33 cellular contexts compared by ENCODE assay signal in genomic region chr11:14653090-14653489, GRCh38.
"Had no signal": no experiment of that assay in that cellular context is flagged by ENCODE, and none has a peak within 500 bp of the region (broad histone marks: within the 10 kb centered on the region; RNA-seq: fewer than 3 reads in every experiment).

No MANE protein-coding gene starts in this region.

- H3K27me3 Mint-ChIP-seq: activated CD4-positive, alpha-beta memory T cell treated with anti-CD3 and anti-CD28 coated beads for 36 hours; activated CD4-positive, alpha-beta T cell treated with anti-CD3 and anti-CD28 coated beads for 36 hours; activated CD4-positive, alpha-beta T cell treated with anti-CD3 and anti-CD28 coated beads, Interleukin-2, amount 10 ng/mL, durations not matched to agents 24 days and 14 days; activated naive CD4-positive, alpha-beta T cell treated with anti-CD3 and anti-CD28 coated beads, Interleukin-2, amount 10 ng/mL, durations not matched to agents 7 days and 5 days; activated naive CD8-positive, alpha-beta T cell treated with anti-CD3 and anti-CD28 coated beads, Interleukin-2, amount 50 U/mL, for 24 hours; activated T-cell treated with anti-CD3 and anti-CD28 coated beads, Interleukin-2, amount 50 U/mL, for 24 hours; effector memory CD8-positive, alpha-beta T cell; T-helper 17 cell had no signal

- H3K27ac Mint-ChIP-seq: activated CD4-positive, alpha-beta memory T cell treated with anti-CD3 and anti-CD28 coated beads for 36 hours; activated CD4-positive, alpha-beta T cell treated with anti-CD3 and anti-CD28 coated beads for 36 hours; activated CD4-positive, alpha-beta T cell treated with anti-CD3 and anti-CD28 coated beads, Interleukin-2, amount 10 ng/mL, durations not matched to agents 24 days and 14 days; activated naive CD4-positive, alpha-beta T cell treated with anti-CD3 and anti-CD28 coated beads, Interleukin-2, amount 10 ng/mL, durations not matched to agents 7 days and 5 days; activated naive CD8-positive, alpha-beta T cell treated with anti-CD3 and anti-CD28 coated beads, Interleukin-2, amount 50 U/mL, for 24 hours; activated T-cell treated with anti-CD3 and anti-CD28 coated beads, Interleukin-2, amount 50 U/mL, for 24 hours; activated T-cell treated with anti-CD3 and anti-CD28 coated beads, Interleukin-2, amount 50 U/mL, for 72 hours; effector memory CD8-positive, alpha-beta T cell; T-helper 17 cell had no signal

- H3K9me3 Mint-ChIP-seq: activated CD4-positive, alpha-beta memory T cell treated with anti-CD3 and anti-CD28 coated beads for 36 hours; activated naive CD4-positive, alpha-beta T cell treated with anti-CD3 and anti-CD28 coated beads, Interleukin-2, amount 10 ng/mL, durations not matched to agents 7 days and 5 days; activated naive CD8-positive, alpha-beta T cell treated with anti-CD3 and anti-CD28 coated beads, Interleukin-2, amount 50 U/mL, for 24 hours; activated T-cell treated with anti-CD3 and anti-CD28 coated beads, Interleukin-2, amount 50 U/mL, for 24 hours; activated T-cell treated with anti-CD3 and anti-CD28 coated beads, Interleukin-2, amount 50 U/mL, for 72 hours; effector memory CD8-positive, alpha-beta T cell; T-helper 2 cell treated with Interferon-gamma antibody and Interleukin-4, amounts not matched to agents 5 μg/mL and 100 μg/mL, for 36 hours had no signal

- ATAC-seq: activated CD4-positive, alpha-beta T cell treated with anti-CD3 and anti-CD28 coated beads for 36 hours; activated CD8-positive, alpha-beta T cell treated with anti-CD3 and anti-CD28 coated beads, Interleukin-2, amount 10 ng/mL, durations not matched to agents 7 days and 5 days; activated naive CD4-positive, alpha-beta T cell treated with anti-CD3 and anti-CD28 coated beads, Interleukin-2, amount 50 U/mL, for 72 hours; activated naive CD8-positive, alpha-beta T cell treated with anti-CD3 and anti-CD28 coated beads, Interleukin-2, amount 50 U/mL, for 24 hours; activated T-cell treated with anti-CD3 and anti-CD28 coated beads, Interleukin-2, amount 50 U/mL, for 72 hours; body of pancreas; effector memory CD8-positive, alpha-beta T cell; foreskin keratinocyte; gastrocnemius medialis; heart left ventricle; T-helper 17 cell had no signal

- DNase-seq: activated CD4-positive, alpha-beta memory T cell treated with anti-CD3 and anti-CD28 coated beads for 36 hours; activated CD4-positive, alpha-beta T cell treated with anti-CD3 and anti-CD28 coated beads for 36 hours; activated CD4-positive, alpha-beta T cell treated with anti-CD3 and anti-CD28 coated beads, Interleukin-2, amount 10 ng/mL, durations not matched to agents 24 days and 14 days; activated CD4-positive, CD25-positive, alpha-beta regulatory T cell; activated CD4-positive, CD25-positive, alpha-beta regulatory T cell treated with anti-CD3 and anti-CD28 coated beads, Interleukin-2, amount 50 U/mL, for 72 hours; activated CD8-positive, alpha-beta memory T cell treated with anti-CD3 and anti-CD28 coated beads, Interleukin-2, amount 50 U/mL, for 48 hours; activated CD8-positive, alpha-beta T cell treated with anti-CD3 and anti-CD28 coated beads, Interleukin-2, amount 10 ng/mL, durations not matched to agents 7 days and 5 days; activated gamma-delta T cell; activated naive CD4-positive, alpha-beta T cell; activated naive CD4-positive, alpha-beta T cell treated with anti-CD3 and anti-CD28 coated beads, Interleukin-2, amount 10 ng/mL, durations not matched to agents 7 days and 5 days; activated naive CD8-positive, alpha-beta T cell treated with anti-CD3 and anti-CD28 coated beads, Interleukin-2, amount 50 U/mL, for 24 hours; activated T-cell treated with anti-CD3 and anti-CD28 coated beads for 4 hours; activated T-cell treated with anti-CD3 and anti-CD28 coated beads, Interleukin-2, amount 50 U/mL, for 24 hours; activated T-cell treated with anti-CD3 and anti-CD28 coated beads, Interleukin-2, amount 50 U/mL, for 72 hours; adrenal gland; amygdala; aorta; body of pancreas; caudate nucleus; cortex of kidney; dermis blood vessel endothelial cell; effector CD4-positive, alpha-beta T cell; effector memory CD8-positive, alpha-beta T cell; erythroblast; foreskin keratinocyte; gastrocnemius medialis; glutamatergic neuron; heart left ventricle; T-helper 17 cell; T1000; WERI-Rb-1 had no signal

- H3K4me3 Mint-ChIP-seq: activated CD4-positive, alpha-beta memory T cell treated with anti-CD3 and anti-CD28 coated beads for 36 hours; activated CD4-positive, alpha-beta T cell treated with anti-CD3 and anti-CD28 coated beads for 36 hours; activated CD8-positive, alpha-beta T cell treated with anti-CD3 and anti-CD28 coated beads, Interleukin-2, amount 10 ng/mL, durations not matched to agents 7 days and 5 days; activated naive CD4-positive, alpha-beta T cell treated with anti-CD3 and anti-CD28 coated beads, Interleukin-2, amount 10 ng/mL, durations not matched to agents 7 days and 5 days; activated naive CD8-positive, alpha-beta T cell treated with anti-CD3 and anti-CD28 coated beads, Interleukin-2, amount 50 U/mL, for 24 hours; activated T-cell treated with anti-CD3 and anti-CD28 coated beads, Interleukin-2, amount 50 U/mL, for 24 hours; T-helper 17 cell had no signal
